9 cellular contexts compared by ENCODE assay signal in the genomic region with DNA sequence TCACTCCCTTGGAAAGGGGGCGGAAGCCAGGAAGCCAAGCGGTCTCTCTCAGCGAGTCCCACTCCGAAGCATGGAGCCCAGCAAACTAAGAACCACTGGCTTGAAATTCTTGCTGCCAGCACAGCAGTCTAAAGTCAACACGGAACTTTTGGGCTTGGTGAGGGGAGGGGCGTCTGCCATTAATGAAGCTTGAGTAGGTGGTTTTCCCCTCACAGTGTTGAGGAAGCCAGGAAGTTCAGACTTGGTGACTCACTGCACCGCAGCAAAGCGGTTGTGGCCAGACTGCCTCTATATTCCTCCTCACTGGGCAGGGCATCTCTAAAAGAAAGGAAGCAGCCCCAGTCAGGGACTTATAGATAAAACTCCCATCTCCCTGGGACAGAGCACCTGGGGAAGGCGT.
A peak's percentile ranks its signal among the peaks of the same experiment; 100 is the strongest.
DNase-seq lines count a peak whose midpoint lies in the region; ATAC-seq lines count a peak whose summit lies in the region.
"Had no signal": no experiment of that assay in that cellular context is flagged by ENCODE, and none has a peak within 500 bp of the region (broad histone marks: within the 10 kb centered on the region; RNA-seq: fewer than 3 reads in every experiment).

No MANE protein-coding gene starts in this region.

- DNase-seq in EH (ENCODE audit: low read depth) (peak; percentile 49), kidney glomerular epithelial cell (lab: John Stamatoyannopoulos, UW) (no peak), dedifferentiated amniotic fluid mesenchymal stem cell (ENCODE audit: extremely low spot score) (no peak)
- DNase-seq in T-helper 2 cell treated with Interferon-gamma antibody and Interleukin-4, amounts not matched to agents 5 μg/mL and 100 μg/mL, for 36 hours (ENCODE audit: low spot score) = peak; percentile 52
- peak; percentile 47 for DNase-seq in activated naive CD8-positive, alpha-beta T cell treated with anti-CD3 and anti-CD28 coated beads for 36 hours
- peak; percentile 6 to 28 for DNase-seq in stimulated activated CD4-positive, alpha-beta T cell treated with anti-CD3 and anti-CD28 coated beads, Interleukin-1b, Interleukin-23, amount 100 ng/mL, for 4 hours (ENCODE audit: low read depth in 2 of 2)

- no peak overlapping the region for H3K4me3 Mint-ChIP-seq in T-helper 2 cell treated with Interferon-gamma antibody and Interleukin-4, amounts not matched to agents 5 μg/mL and 100 μg/mL, for 36 hours
- no peak overlapping the region for H3K4me3 Mint-ChIP-seq in activated naive CD8-positive, alpha-beta T cell treated with anti-CD3 and anti-CD28 coated beads for 36 hours
- H3K4me3 Mint-ChIP-seq: activated naive CD4-positive, alpha-beta T cell treated with anti-CD3 and anti-CD28 coated beads, Interleukin-2, amount 50 U/mL, for 24 hours had no signal

- H3K9me3 Mint-ChIP-seq in T-helper 2 cell treated with Interferon-gamma antibody and Interleukin-4, amounts not matched to agents 5 μg/mL and 100 μg/mL, for 36 hours = peaks cover 34% of the 10 kb centered on the region
- H3K9me3 Mint-ChIP-seq in activated naive CD8-positive, alpha-beta T cell treated with anti-CD3 and anti-CD28 coated beads for 36 hours = peaks cover 29% of the 10 kb centered on the region

- ATAC-seq in HG02678 (IDR thresholded peaks at IDR 0.05; ENCODE audit: unreplicated experiment) = no peak
- ATAC-seq in HG02885 (IDR thresholded peaks at IDR 0.05; ENCODE audit: poor library complexity, unreplicated experiment) = no peak

- no peaks in the 10 kb centered on the region for H3K27me3 Mint-ChIP-seq in T-helper 2 cell treated with Interferon-gamma antibody and Interleukin-4, amounts not matched to agents 5 μg/mL and 100 μg/mL, for 36 hours (ENCODE audit: low read depth)
- peaks cover 3% of the 10 kb centered on the region for H3K27me3 Mint-ChIP-seq in activated naive CD8-positive, alpha-beta T cell treated with anti-CD3 and anti-CD28 coated beads for 36 hours

- H3K4me1 Mint-ChIP-seq in T-helper 2 cell treated with Interferon-gamma antibody and Interleukin-4, amounts not matched to agents 5 μg/mL and 100 μg/mL, for 36 hours (ENCODE audit: low read depth) = peaks cover 11% of the 10 kb centered on the region
- H3K4me1 Mint-ChIP-seq in activated naive CD8-positive, alpha-beta T cell treated with anti-CD3 and anti-CD28 coated beads for 36 hours = peaks cover 17% of the 10 kb centered on the region
- H3K4me1 Mint-ChIP-seq: activated naive CD4-positive, alpha-beta T cell treated with anti-CD3 and anti-CD28 coated beads, Interleukin-2, amount 50 U/mL, for 24 hours had no signal

- H3K27ac Mint-ChIP-seq in T-helper 2 cell treated with Interferon-gamma antibody and Interleukin-4, amounts not matched to agents 5 μg/mL and 100 μg/mL, for 36 hours = peak overlapping the region; percentile 19
- H3K27ac Mint-ChIP-seq in activated naive CD8-positive, alpha-beta T cell treated with anti-CD3 and anti-CD28 coated beads for 36 hours = peak overlapping the region; percentile 54
- H3K27ac Mint-ChIP-seq: activated naive CD4-positive, alpha-beta T cell treated with anti-CD3 and anti-CD28 coated beads, Interleukin-2, amount 50 U/mL, for 24 hours had no signal

- H3K36me3 Mint-ChIP-seq in T-helper 2 cell treated with Interferon-gamma antibody and Interleukin-4, amounts not matched to agents 5 μg/mL and 100 μg/mL, for 36 hours (ENCODE audit: low read depth) = peaks cover 14% of the 10 kb centered on the region
- peaks cover 17% of the 10 kb centered on the region for H3K36me3 Mint-ChIP-seq in activated naive CD8-positive, alpha-beta T cell treated with anti-CD3 and anti-CD28 coated beads for 36 hours
- H3K36me3 Mint-ChIP-seq: activated naive CD4-positive, alpha-beta T cell treated with anti-CD3 and anti-CD28 coated beads, Interleukin-2, amount 50 U/mL, for 24 hours had no signal

Comparison
In these comparisons a context has a peak if more than half of its experiments do, and no peak if none do; other contexts are left out.
1. DNase-seq: peak in EH (single experiment), T-helper 2 cell treated with Interferon-gamma antibody and Interleukin-4, amounts not matched to agents 5 μg/mL and 100 μg/mL, for 36 hours (single experiment), activated naive CD8-positive, alpha-beta T cell treated with anti-CD3 and anti-CD28 coated beads for 36 hours (single experiment) and stimulated activated CD4-positive, alpha-beta T cell treated with anti-CD3 and anti-CD28 coated beads, Interleukin-1b, Interleukin-23, amount 100 ng/mL, for 4 hours (2 of 2); none in kidney glomerular epithelial cell (single experiment) and dedifferentiated amniotic fluid mesenchymal stem cell (single experiment).